11 cellular contexts compared by ENCODE assay signal in the genomic region with DNA sequence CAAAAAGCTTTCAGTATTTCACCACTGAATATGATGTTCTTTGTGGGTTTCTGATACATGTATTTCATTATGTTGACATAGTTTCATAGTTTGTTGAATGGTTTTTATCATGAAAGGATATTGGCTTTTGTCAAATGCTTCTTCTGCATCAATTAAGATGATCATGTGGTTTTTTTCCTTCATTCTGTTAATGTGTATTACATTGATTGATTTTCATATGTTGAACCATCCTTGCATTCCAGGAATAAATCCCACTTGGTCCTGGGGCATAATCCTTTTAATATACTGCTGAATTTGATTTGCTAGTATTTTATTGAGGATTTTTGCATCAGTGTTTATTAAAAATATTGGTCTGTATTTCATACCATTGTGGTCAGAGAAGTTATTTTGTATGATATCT.
"Had no signal": no experiment of that assay in that cellular context is flagged by ENCODE, and none has a peak within 500 bp of the region (broad histone marks: within the 10 kb centered on the region; RNA-seq: fewer than 3 reads in every experiment).

No MANE protein-coding gene starts in this region.

- H3K4me1 ChIP-seq: HAP-1 had no signal

- H3K27ac ChIP-seq: GM23248 had no signal

- H3K4me3 ChIP-seq: GM23248, GM23338, HAP-1 had no signal

- FAIRE-seq: H1, H54 had no signal

- H3K9me3 ChIP-seq: HAP-1 had no signal

- DNase-seq: GM23248, GOT3, H7, H9, HCEC 1CT, HFFc6 had no signal

- H3K4me2 ChIP-seq: GM23338 had no signal

- H3K9ac ChIP-seq: GM23248 had no signal

- H3K36me3 ChIP-seq: HAP-1 had no signal

- H3K27ac Mint-ChIP-seq: GM23338, H9, HFFc6 had no signal

- H2AFZ ChIP-seq: GM23248, GM23338 had no signal

- H3K4me3 Mint-ChIP-seq: GM23338, H9, HFFc6 had no signal

- ATAC-seq: GM23338, HCT116 had no signal
